In the genomic region with DNA sequence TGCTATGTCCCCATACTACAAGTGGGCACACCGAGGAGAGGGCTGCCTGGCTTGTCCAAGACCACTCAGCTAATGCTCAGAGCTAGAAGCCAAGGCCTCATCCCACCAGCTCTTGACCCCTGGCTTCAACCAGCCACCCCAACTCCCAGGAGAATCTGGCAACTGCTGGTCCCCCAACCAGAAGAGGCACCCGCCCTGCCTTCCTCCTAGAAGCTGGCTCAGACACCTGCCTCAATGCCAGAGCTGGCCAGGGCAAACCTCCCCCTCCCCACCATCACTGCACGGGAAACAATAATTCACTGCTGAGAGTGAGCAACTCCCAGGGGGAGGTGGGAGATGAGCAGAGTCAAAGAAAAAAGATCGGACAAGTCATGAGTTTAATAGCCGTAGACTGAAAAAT, we compare ENCODE assay signal across 10 cellular contexts. TPM values are rescaled to one million over a fixed set of nuclear protein-coding genes. Genes with fewer than 3 reads are reported as not detected.
"Had no signal": no experiment of that assay in that cellular context is flagged by ENCODE, and none has a peak within 500 bp of the region (broad histone marks: within the 10 kb centered on the region; RNA-seq: fewer than 3 reads in every experiment).

No MANE protein-coding gene starts in this region.

- FAIRE-seq: HepG2, K562 had no signal

- H3K4me2 ChIP-seq: KMS-11 had no signal

- H3K27ac ChIP-seq: GM23248, HL-60, KMS-11 had no signal

- H3K4me3 ChIP-seq: GM23248, K562 had no signal

- H3K9ac ChIP-seq: GM23248, KMS-11 had no signal

- ATAC-seq: HepG2 had no signal

- H2AFZ ChIP-seq: GM23248 had no signal

- DNase-seq: GM23248, GOT3, H9, HCEC 1CT, Karpas-422 had no signal

RNA-seq across cellular contexts. Expression of a gene that starts 3.4 kb away (rescaled TPM):
- total RNA-seq: HT1080 had no signal
